Comparison of ENCODE assay signal across 1 cellular context in the genomic region with DNA sequence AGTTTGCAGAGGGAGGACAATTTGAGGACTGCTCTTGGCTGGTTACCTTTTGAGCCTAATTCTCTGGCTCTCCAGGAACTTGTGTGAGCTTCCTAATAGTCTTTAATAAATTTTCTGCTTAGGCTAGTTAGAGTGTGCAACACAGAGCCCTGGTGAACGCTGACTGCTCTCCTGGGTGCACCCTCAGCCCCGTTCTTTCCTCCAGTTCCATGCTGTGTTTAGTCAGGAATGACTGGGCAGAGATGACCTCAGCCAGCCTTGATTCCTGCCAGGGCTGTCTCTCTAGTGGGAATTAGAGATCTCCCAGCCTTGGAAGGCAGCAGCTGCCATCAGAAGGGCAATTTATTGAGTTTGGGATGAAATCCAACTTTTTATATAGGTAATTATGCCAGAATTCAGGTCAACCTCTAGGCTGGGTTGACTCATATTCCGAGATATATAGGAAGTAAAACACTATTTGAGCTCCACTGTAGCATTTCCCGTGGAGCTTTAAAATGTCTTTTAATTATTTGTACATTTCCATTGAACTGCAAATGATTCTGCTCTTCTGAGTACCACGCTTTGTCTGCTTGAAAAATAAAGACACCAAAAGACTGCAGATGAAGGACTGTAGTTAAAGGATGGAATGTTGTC.
TF ChIP-seq lines count a peak whose summit lies in the region.

No MANE protein-coding gene starts in this region.

TF ChIP-seq in SK-N-SH treated with all-trans-retinoic acid at 6 μM for 48 hours, 23 proteins besides CTCF, POLR2A, EP300 and RAD21 (continued from another document):
- no peak for TF ChIP-seq ZNF565 (CRISPR knock-in tag; conservative IDR thresholded peaks at IDR 0.05; ENCODE audit: low read depth)
- TF ChIP-seq RARB (CRISPR knock-in tag; IDR thresholded peaks at IDR 0.05) = no peak
- TF ChIP-seq GLIS3 (CRISPR knock-in tag; IDR thresholded peaks at IDR 0.05) = no peak
